2 cellular contexts compared by ENCODE assay signal in the genomic region with DNA sequence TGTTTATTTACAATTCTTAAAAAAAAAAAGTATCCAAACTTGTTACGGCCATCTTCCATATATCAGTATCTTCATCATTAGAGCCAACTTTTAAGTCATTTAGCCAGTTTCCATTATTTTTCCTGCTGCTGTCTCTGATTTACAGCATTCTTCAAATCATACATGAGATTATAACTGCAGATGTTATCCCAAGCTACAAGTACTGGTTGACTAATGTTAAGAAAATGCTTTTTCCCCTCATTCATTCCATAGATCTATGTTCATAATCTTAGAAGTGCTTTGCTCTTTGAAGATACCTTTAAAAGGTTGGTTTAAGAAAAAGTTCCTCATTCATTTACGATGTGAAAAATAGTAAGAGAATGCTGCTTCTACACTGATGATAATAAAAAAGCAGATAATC.
TF ChIP-seq lines count a peak whose summit lies in the region.

No MANE protein-coding gene starts in this region.

TF ChIP-seq in SK-N-SH, 30 proteins besides CTCF, POLR2A, EP300 and RAD21:
- peak; percentile 37; the same call in 1 of the 2 replicates for TF ChIP-seq PBX3 (IDR thresholded peaks at IDR 0.05)
- peak; percentile 14; the same call in 1 of the 2 replicates for TF ChIP-seq JUND (IDR thresholded peaks at IDR 0.05)
- no peak for TF ChIP-seq MEF2A (IDR thresholded peaks at IDR 0.05; ENCODE audit: borderline replicate concordance, low read depth)
- TF ChIP-seq SIN3A (IDR thresholded peaks at IDR 0.05; ENCODE audit: borderline replicate concordance, low read depth, low read length): no peak
- no peak for TF ChIP-seq RXRA (IDR thresholded peaks at IDR 0.05; ENCODE audit: borderline replicate concordance, low read depth)
- TF ChIP-seq POLR2AphosphoS5 (IDR thresholded peaks at IDR 0.05; ENCODE audit: low read depth, low read length): no peak
- no peak for TF ChIP-seq EZH2phosphoT487 (IDR thresholded peaks at IDR 0.05; ENCODE audit: borderline replicate concordance, low read depth)
- no peak for TF ChIP-seq GABPA (IDR thresholded peaks at IDR 0.05; ENCODE audit: low read depth)
- no peak for TF ChIP-seq CHD2 (IDR thresholded peaks at IDR 0.05; ENCODE audit: low read length, partially characterized antibody)
- TF ChIP-seq NRF1 (IDR thresholded peaks at IDR 0.05; ENCODE audit: low read depth, low read length): no peak
- TF ChIP-seq RFX5 (IDR thresholded peaks at IDR 0.05; ENCODE audit: low read length): no peak
- no peak for TF ChIP-seq FOXM1 (IDR thresholded peaks at IDR 0.05; ENCODE audit: low read depth)
- TF ChIP-seq YY1 (IDR thresholded peaks at IDR 0.05; ENCODE audit: low read depth): no peak
- TF ChIP-seq, protein P1, sequence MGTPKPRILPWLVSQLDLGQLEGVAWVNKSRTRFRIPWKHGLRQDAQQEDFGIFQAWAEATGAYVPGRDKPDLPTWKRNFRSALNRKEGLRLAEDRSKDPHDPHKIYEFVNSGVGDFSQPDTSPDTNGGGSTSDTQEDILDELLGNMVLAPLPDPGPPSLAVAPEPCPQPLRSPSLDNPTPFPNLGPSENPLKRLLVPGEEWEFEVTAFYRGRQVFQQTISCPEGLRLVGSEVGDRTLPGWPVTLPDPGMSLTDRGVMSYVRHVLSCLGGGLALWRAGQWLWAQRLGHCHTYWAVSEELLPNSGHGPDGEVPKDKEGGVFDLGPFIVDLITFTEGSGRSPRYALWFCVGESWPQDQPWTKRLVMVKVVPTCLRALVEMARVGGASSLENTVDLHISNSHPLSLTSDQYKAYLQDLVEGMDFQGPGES (IDR thresholded peaks at IDR 0.05; ENCODE audit: low read depth, low read length): no peak
- TF ChIP-seq TCF12 (IDR thresholded peaks at IDR 0.05): peak; percentile 22; the same call in 1 of the 2 replicates
- TF ChIP-seq TAF1 (IDR thresholded peaks at IDR 0.05; ENCODE audit: borderline replicate concordance, low read depth, low read length): no peak
- TF ChIP-seq FOXJ3 (CRISPR knock-in tag; IDR thresholded peaks at IDR 0.05): no peak
- no peak for TF ChIP-seq FOSL2 (IDR thresholded peaks at IDR 0.05; ENCODE audit: borderline replicate concordance, low read depth)
- TF ChIP-seq, protein P2, sequence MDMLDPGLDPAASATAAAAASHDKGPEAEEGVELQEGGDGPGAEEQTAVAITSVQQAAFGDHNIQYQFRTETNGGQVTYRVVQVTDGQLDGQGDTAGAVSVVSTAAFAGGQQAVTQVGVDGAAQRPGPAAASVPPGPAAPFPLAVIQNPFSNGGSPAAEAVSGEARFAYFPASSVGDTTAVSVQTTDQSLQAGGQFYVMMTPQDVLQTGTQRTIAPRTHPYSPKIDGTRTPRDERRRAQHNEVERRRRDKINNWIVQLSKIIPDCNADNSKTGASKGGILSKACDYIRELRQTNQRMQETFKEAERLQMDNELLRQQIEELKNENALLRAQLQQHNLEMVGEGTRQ (IDR thresholded peaks at IDR 0.05; ENCODE audit: borderline replicate concordance, low read depth, low read length): no peak

TF ChIP-seq in SK-N-SH treated with all-trans-retinoic acid at 6 μM for 48 hours, 23 proteins besides CTCF, POLR2A, EP300 and RAD21 (continued from another document):
- TF ChIP-seq ZFP30 (CRISPR knock-in tag; IDR thresholded peaks at IDR 0.05) (no peak), ZNF565 (CRISPR knock-in tag; conservative IDR thresholded peaks at IDR 0.05; ENCODE audit: low read depth) (no peak), ZC3H10 (CRISPR knock-in tag; IDR thresholded peaks at IDR 0.05) (no peak), ISL1 (CRISPR knock-in tag; IDR thresholded peaks at IDR 0.05) (no peak; the same call in 1 of the 2 replicates), CSRNP3 (CRISPR knock-in tag; IDR thresholded peaks at IDR 0.05) (no peak), PPARA (CRISPR knock-in tag; IDR thresholded peaks at IDR 0.05; ENCODE audit: borderline replicate concordance) (no peak), ZFP3 (CRISPR knock-in tag; IDR thresholded peaks at IDR 0.05) (no peak), RARB (CRISPR knock-in tag; IDR thresholded peaks at IDR 0.05) (no peak), TCF4 (CRISPR knock-in tag; IDR thresholded peaks at IDR 0.05; ENCODE audit: borderline replicate concordance) (no peak), GLIS3 (CRISPR knock-in tag; IDR thresholded peaks at IDR 0.05) (no peak)
- TF ChIP-seq, protein P3, sequence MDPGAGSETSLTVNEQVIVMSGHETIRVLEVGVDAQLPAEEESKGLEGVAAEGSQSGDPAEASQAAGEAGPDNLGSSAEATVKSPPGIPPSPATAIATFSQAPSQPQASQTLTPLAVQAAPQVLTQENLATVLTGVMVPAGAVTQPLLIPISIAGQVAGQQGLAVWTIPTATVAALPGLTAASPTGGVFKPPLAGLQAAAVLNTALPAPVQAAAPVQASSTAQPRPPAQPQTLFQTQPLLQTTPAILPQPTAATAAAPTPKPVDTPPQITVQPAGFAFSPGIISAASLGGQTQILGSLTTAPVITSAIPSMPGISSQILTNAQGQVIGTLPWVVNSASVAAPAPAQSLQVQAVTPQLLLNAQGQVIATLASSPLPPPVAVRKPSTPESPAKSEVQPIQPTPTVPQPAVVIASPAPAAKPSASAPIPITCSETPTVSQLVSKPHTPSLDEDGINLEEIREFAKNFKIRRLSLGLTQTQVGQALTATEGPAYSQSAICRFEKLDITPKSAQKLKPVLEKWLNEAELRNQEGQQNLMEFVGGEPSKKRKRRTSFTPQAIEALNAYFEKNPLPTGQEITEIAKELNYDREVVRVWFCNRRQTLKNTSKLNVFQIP (CRISPR knock-in tag; IDR thresholded peaks at IDR 0.05; ENCODE audit: borderline replicate concordance, low read depth): no peak
